In the genomic region with DNA sequence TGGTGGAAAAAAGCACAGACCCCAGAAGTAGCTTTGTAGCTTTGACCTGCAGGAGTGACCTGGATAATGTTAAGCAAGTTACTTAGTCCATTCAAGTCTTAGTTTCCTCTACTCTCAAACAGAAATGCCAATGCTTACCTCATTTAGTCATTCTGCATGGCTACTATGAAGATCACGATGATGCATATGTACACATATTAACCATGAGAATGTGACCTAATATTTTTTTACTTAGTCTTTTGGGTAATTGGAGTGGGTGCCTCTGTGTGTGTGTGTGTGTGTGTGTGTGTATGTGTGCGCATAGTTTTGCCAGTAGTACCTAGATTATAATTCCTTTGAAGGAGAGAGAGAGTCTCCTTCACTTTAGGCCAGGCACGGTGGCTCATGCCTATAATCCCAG, we compare ENCODE assay signal across 13 cellular contexts.
DNase-seq lines count a peak whose midpoint lies in the region; ATAC-seq, FAIRE-seq and TF ChIP-seq lines count a peak whose summit lies in the region.
"Had no signal": no experiment of that assay in that cellular context is flagged by ENCODE, and none has a peak within 500 bp of the region (broad histone marks: within the 10 kb centered on the region; RNA-seq: fewer than 3 reads in every experiment).

No MANE protein-coding gene starts in this region.

- ATAC-seq in SK-N-SH treated with all-trans-retinoic acid at 6 μM for 48 hours: peak; percentile 50
- no peak for ATAC-seq in HG03378 (IDR thresholded peaks at IDR 0.05; ENCODE audit: unreplicated experiment)
- ATAC-seq: mucosa of descending colon had no signal

- peak; percentile 94 for DNase-seq in HCEC 1CT
- DNase-seq in fibroblast of peridontal ligament (ENCODE audit: extremely low read depth): peak; percentile 61
- peak; percentile 89 for DNase-seq in renal cortical epithelial cell (ENCODE audit: low read depth)
- no peak for DNase-seq in HTR-8/SVneo (ENCODE audit: insufficient read length, low spot score)
- no peak for DNase-seq in NCI-H748 treated with DMSO at 0.1 percent for 48 hours (lab: John Stamatoyannopoulos, UW)
- DNase-seq: activated CD4-positive, CD25-positive, alpha-beta regulatory T cell treated with anti-CD3 and anti-CD28 coated beads, Interleukin-2, amount 50 U/mL, for 72 hours; activated T-cell treated with anti-CD3 and anti-CD28 coated beads, Interleukin-2, amount 50 U/mL, for 1 hour; amygdala; effector CD8-positive, alpha-beta T cell; mucosa of descending colon; NCI-H187 treated with DMSO at 0.1 percent for 48 hours had no signal

- FAIRE-seq in HTR-8/SVneo (lab: Jason Lieb, UNC): no peak

TF ChIP-seq in SK-N-SH treated with all-trans-retinoic acid at 6 μM for 48 hours, 23 proteins besides CTCF, POLR2A, EP300 and RAD21:
- TF ChIP-seq ARNTL (CRISPR knock-in tag; IDR thresholded peaks at IDR 0.05; ENCODE audit: borderline replicate concordance, low read depth): no peak
- TF ChIP-seq TCF4 (CRISPR knock-in tag; IDR thresholded peaks at IDR 0.05; ENCODE audit: borderline replicate concordance): no peak
- TF ChIP-seq, protein P1, sequence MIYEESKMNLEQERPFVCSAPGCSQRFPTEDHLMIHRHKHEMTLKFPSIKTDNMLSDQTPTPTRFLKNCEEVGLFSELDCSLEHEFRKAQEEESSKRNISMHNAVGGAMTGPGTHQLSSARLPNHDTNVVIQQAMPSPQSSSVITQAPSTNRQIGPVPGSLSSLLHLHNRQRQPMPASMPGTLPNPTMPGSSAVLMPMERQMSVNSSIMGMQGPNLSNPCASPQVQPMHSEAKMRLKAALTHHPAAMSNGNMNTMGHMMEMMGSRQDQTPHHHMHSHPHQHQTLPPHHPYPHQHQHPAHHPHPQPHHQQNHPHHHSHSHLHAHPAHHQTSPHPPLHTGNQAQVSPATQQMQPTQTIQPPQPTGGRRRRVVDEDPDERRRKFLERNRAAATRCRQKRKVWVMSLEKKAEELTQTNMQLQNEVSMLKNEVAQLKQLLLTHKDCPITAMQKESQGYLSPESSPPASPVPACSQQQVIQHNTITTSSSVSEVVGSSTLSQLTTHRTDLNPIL (CRISPR knock-in tag; IDR thresholded peaks at IDR 0.05; ENCODE audit: low read depth): no peak
- TF ChIP-seq, protein P2, sequence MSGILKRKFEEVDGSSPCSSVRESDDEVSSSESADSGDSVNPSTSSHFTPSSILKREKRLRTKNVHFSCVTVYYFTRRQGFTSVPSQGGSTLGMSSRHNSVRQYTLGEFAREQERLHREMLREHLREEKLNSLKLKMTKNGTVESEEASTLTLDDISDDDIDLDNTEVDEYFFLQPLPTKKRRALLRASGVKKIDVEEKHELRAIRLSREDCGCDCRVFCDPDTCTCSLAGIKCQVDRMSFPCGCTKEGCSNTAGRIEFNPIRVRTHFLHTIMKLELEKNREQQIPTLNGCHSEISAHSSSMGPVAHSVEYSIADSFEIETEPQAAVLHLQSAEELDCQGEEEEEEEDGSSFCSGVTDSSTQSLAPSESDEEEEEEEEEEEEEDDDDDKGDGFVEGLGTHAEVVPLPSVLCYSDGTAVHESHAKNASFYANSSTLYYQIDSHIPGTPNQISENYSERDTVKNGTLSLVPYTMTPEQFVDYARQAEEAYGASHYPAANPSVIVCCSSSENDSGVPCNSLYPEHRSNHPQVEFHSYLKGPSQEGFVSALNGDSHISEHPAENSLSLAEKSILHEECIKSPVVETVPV (CRISPR knock-in tag; IDR thresholded peaks at IDR 0.05): no peak
- TF ChIP-seq ZFP30 (CRISPR knock-in tag; IDR thresholded peaks at IDR 0.05): no peak
- TF ChIP-seq, protein P3, sequence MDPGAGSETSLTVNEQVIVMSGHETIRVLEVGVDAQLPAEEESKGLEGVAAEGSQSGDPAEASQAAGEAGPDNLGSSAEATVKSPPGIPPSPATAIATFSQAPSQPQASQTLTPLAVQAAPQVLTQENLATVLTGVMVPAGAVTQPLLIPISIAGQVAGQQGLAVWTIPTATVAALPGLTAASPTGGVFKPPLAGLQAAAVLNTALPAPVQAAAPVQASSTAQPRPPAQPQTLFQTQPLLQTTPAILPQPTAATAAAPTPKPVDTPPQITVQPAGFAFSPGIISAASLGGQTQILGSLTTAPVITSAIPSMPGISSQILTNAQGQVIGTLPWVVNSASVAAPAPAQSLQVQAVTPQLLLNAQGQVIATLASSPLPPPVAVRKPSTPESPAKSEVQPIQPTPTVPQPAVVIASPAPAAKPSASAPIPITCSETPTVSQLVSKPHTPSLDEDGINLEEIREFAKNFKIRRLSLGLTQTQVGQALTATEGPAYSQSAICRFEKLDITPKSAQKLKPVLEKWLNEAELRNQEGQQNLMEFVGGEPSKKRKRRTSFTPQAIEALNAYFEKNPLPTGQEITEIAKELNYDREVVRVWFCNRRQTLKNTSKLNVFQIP (CRISPR knock-in tag; IDR thresholded peaks at IDR 0.05; ENCODE audit: borderline replicate concordance, low read depth): no peak
- TF ChIP-seq PPARA (CRISPR knock-in tag; IDR thresholded peaks at IDR 0.05; ENCODE audit: borderline replicate concordance): no peak
- TF ChIP-seq RARB (CRISPR knock-in tag; IDR thresholded peaks at IDR 0.05): no peak
- TF ChIP-seq CSDC2 (CRISPR knock-in tag; IDR thresholded peaks at IDR 0.05): no peak
- no peak for TF ChIP-seq ZC3H10 (CRISPR knock-in tag; IDR thresholded peaks at IDR 0.05)
- TF ChIP-seq, protein P4, sequence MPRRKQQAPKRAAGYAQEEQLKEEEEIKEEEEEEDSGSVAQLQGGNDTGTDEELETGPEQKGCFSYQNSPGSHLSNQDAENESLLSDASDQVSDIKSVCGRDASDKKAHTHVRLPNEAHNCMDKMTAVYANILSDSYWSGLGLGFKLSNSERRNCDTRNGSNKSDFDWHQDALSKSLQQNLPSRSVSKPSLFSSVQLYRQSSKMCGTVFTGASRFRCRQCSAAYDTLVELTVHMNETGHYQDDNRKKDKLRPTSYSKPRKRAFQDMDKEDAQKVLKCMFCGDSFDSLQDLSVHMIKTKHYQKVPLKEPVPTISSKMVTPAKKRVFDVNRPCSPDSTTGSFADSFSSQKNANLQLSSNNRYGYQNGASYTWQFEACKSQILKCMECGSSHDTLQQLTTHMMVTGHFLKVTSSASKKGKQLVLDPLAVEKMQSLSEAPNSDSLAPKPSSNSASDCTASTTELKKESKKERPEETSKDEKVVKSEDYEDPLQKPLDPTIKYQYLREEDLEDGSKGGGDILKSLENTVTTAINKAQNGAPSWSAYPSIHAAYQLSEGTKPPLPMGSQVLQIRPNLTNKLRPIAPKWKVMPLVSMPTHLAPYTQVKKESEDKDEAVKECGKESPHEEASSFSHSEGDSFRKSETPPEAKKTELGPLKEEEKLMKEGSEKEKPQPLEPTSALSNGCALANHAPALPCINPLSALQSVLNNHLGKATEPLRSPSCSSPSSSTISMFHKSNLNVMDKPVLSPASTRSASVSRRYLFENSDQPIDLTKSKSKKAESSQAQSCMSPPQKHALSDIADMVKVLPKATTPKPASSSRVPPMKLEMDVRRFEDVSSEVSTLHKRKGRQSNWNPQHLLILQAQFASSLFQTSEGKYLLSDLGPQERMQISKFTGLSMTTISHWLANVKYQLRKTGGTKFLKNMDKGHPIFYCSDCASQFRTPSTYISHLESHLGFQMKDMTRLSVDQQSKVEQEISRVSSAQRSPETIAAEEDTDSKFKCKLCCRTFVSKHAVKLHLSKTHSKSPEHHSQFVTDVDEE (CRISPR knock-in tag; IDR thresholded peaks at IDR 0.05): no peak
- no peak; the same call in 1 of the 2 replicates for TF ChIP-seq TOX (CRISPR knock-in tag; IDR thresholded peaks at IDR 0.05; ENCODE audit: borderline replicate concordance)
- TF ChIP-seq OSR1 (CRISPR knock-in tag; IDR thresholded peaks at IDR 0.05): no peak
- no peak for TF ChIP-seq ZFP3 (CRISPR knock-in tag; IDR thresholded peaks at IDR 0.05)
- TF ChIP-seq, protein P5, sequence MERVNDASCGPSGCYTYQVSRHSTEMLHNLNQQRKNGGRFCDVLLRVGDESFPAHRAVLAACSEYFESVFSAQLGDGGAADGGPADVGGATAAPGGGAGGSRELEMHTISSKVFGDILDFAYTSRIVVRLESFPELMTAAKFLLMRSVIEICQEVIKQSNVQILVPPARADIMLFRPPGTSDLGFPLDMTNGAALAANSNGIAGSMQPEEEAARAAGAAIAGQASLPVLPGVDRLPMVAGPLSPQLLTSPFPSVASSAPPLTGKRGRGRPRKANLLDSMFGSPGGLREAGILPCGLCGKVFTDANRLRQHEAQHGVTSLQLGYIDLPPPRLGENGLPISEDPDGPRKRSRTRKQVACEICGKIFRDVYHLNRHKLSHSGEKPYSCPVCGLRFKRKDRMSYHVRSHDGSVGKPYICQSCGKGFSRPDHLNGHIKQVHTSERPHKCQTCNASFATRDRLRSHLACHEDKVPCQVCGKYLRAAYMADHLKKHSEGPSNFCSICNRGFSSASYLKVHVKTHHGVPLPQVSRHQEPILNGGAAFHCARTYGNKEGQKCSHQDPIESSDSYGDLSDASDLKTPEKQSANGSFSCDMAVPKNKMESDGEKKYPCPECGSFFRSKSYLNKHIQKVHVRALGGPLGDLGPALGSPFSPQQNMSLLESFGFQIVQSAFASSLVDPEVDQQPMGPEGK (CRISPR knock-in tag; IDR thresholded peaks at IDR 0.05; ENCODE audit: borderline replicate concordance): no peak
- TF ChIP-seq ESRRG (CRISPR knock-in tag; IDR thresholded peaks at IDR 0.05): no peak
- no peak for TF ChIP-seq GLIS3 (CRISPR knock-in tag; IDR thresholded peaks at IDR 0.05)
- TF ChIP-seq BACH2 (CRISPR knock-in tag; IDR thresholded peaks at IDR 0.05; ENCODE audit: borderline replicate concordance): no peak
- TF ChIP-seq ZNF8 (CRISPR knock-in tag; IDR thresholded peaks at IDR 0.05): no peak
- no peak for TF ChIP-seq ZNF565 (CRISPR knock-in tag; conservative IDR thresholded peaks at IDR 0.05; ENCODE audit: low read depth)

Comparison
In these comparisons a context has a peak if more than half of its experiments do, and no peak if none do; other contexts are left out.
1. DNase-seq: peak in HCEC 1CT (single experiment), fibroblast of peridontal ligament (single experiment) and renal cortical epithelial cell (single experiment); none in HTR-8/SVneo (single experiment) and NCI-H748 treated with DMSO at 0.1 percent for 48 hours (single experiment).